Comparison of ENCODE assay signal across 9 cellular contexts in the genomic region with DNA sequence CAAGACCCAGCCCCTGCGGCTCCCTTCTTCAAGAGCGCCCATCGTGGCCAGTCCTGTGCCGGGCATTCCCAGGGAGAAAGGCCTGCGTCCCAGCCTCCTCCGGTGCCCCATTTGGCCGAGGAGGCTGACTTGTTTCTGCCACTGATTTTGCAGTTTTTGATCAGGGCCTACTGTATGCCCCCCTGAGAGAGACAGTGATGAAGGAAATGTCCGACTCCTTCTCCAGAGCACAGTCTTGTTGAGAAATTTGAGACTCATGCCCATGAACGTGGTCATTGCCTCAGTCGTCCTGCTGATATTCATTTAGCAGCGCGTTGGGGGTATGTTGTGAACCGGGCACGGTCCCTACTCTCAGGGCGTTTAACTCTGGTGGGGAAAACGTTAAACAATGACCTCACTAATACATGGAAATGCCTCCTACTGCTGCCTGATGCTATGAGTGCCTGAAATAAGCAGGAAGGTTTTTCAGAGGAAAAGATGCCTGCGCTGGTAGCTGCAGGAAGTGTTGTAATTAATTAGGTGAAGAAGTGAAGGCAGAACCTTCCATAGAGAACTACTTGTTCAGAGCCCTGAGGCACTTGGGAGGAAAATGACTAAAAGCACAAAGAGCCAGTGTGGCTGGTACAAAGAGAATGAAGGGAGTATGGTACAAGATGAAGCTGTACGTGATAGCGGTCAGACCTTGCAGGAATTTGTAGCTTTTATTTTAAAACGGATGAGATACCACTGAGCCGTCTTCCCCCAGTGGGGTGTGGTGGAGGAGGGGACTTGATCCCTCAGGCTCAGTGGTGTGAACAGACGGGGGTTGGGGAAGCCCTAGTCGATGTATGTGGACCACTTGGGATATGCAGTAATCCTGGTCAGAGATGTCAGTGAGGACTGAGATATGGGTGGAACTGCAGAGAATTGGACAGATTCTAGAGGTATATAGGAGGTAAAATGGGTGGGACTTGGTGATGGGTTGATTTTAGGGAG. TPM values are rescaled to one million over a fixed set of nuclear protein-coding genes. Genes with fewer than 3 reads are reported as not detected.
DNase-seq lines count a peak whose midpoint lies in the region; ATAC-seq and TF ChIP-seq lines count a peak whose summit lies in the region.
"Had no signal": no experiment of that assay in that cellular context is flagged by ENCODE, and none has a peak within 500 bp of the region (broad histone marks: within the 10 kb centered on the region; RNA-seq: fewer than 3 reads in every experiment).

No MANE protein-coding gene starts in this region.

- peaks cover 42% of the 10 kb centered on the region for H3K36me3 Mint-ChIP-seq in activated T-cell treated with anti-CD3 and anti-CD28 coated beads, Interleukin-2, amount 50 U/mL, for 24 hours (ENCODE audit: low read depth)

- H3K4me1 ChIP-seq in SJCRH30 (peaks cover 5% of the 10 kb centered on the region), foreskin keratinocyte (no peaks in the 10 kb centered on the region), gastrocnemius medialis (peaks cover 44% of the 10 kb centered on the region in 2 donors)

- DNase-seq in AG20443 (ENCODE audit: low spot score) (peak; percentile 26), GM20000 (ENCODE audit: low spot score) (peak; percentile 7), SJCRH30 (peak in 1 of 2 experiments; percentile 12), foreskin keratinocyte (peak; percentile 32 to 65), gastrocnemius medialis (no peak)
- DNase-seq in activated T-cell treated with anti-CD3 and anti-CD28 coated beads, Interleukin-2, amount 50 U/mL, for 24 hours: no peak
- no peak for DNase-seq in effector CD8-positive, alpha-beta T cell (lab: John Stamatoyannopoulos, UW)
- DNase-seq in activated CD4-positive, alpha-beta T cell treated with anti-CD3 and anti-CD28 coated beads for 1 hour: no peak

- no peak overlapping the region for H3K4me3 Mint-ChIP-seq in activated T-cell treated with anti-CD3 and anti-CD28 coated beads, Interleukin-2, amount 50 U/mL, for 24 hours

- no peak overlapping the region for H3K27ac Mint-ChIP-seq in activated T-cell treated with anti-CD3 and anti-CD28 coated beads, Interleukin-2, amount 50 U/mL, for 24 hours
- H3K27ac Mint-ChIP-seq: IgD-negative memory B cell had no signal

- no peak for TF ChIP-seq POLR2A in gastrocnemius medialis (IDR thresholded peaks at IDR 0.05)

- H3K27me3 Mint-ChIP-seq in activated T-cell treated with anti-CD3 and anti-CD28 coated beads, Interleukin-2, amount 50 U/mL, for 24 hours: no peaks in the 10 kb centered on the region
- H3K27me3 Mint-ChIP-seq: IgD-negative memory B cell had no signal

- no peak for TF ChIP-seq CTCF in GM20000 (IDR thresholded peaks at IDR 0.05; ENCODE audit: extremely low read depth, missing control alignments)
- no peak for TF ChIP-seq CTCF in foreskin keratinocyte (conservative IDR thresholded peaks at IDR 0.05)
- TF ChIP-seq CTCF in gastrocnemius medialis (IDR thresholded peaks at IDR 0.05 in 4 of 5, conservative IDR thresholded peaks at IDR 0.05 in 1 of 5): no peak

- in situ Hi-C loops in gastrocnemius medialis (cut with MboI; ENCODE audit: low sequenced_read_pairs in 4 of 4): no loop called here

- H3K36me3 ChIP-seq in SJCRH30 (peaks cover 24% of the 10 kb centered on the region), gastrocnemius medialis (peaks cover 0 to 10% of the 10 kb centered on the region in 2 donors)

- ATAC-seq in foreskin keratinocyte (peak; percentile 31), gastrocnemius medialis (peak; percentile 13 to 14)

- peaks cover 48% of the 10 kb centered on the region for H3K4me1 Mint-ChIP-seq in activated T-cell treated with anti-CD3 and anti-CD28 coated beads, Interleukin-2, amount 50 U/mL, for 24 hours (ENCODE audit: low read depth)

- intact Hi-C loops in gastrocnemius medialis (cut with DNase I; ENCODE audit: low total_unique reads): loop anchor here (2.0 kb wide), 3 partner anchors 125 to 143 kb away; no protein-coding TSS in a partner anchor

- no peaks in the 10 kb centered on the region for H3K9me3 Mint-ChIP-seq in activated T-cell treated with anti-CD3 and anti-CD28 coated beads, Interleukin-2, amount 50 U/mL, for 24 hours
- H3K9me3 Mint-ChIP-seq: IgD-negative memory B cell had no signal

- peak overlapping the region; percentile 87 for H3K4me3 ChIP-seq in SJCRH30
- peak overlapping the region; percentile 80 to 99 (median 98) for H3K4me3 ChIP-seq in gastrocnemius medialis

- no peaks in the 10 kb centered on the region for H3K27me3 ChIP-seq in SJCRH30
- no peaks in the 10 kb centered on the region for H3K27me3 ChIP-seq in foreskin keratinocyte
- no peaks in the 10 kb centered on the region for H3K27me3 ChIP-seq in gastrocnemius medialis

- no peaks in the 10 kb centered on the region for H3K9me3 ChIP-seq in SJCRH30 (replicated peaks)
- H3K9me3 ChIP-seq in gastrocnemius medialis: no peaks in the 10 kb centered on the region

- peak overlapping the region; percentile 47 for H3K27ac ChIP-seq in SJCRH30
- H3K27ac ChIP-seq in foreskin keratinocyte: no peak overlapping the region
- peak overlapping the region; percentile 88 to 98 (median 94) for H3K27ac ChIP-seq in gastrocnemius medialis

RNA-seq across cellular contexts. Expression of a gene that starts 0.7 kb away (rescaled TPM):
- total RNA-seq in SJCRH30 (2014; rRNA removed; shearing (Covaris generic)): 44.9 and 46.5 TPM in 2 replicates
- total RNA-seq in foreskin keratinocyte (47.8 and 47.9 TPM in 2 replicates), gastrocnemius medialis (10 to 100 TPM; 14.0 to 26.8 (median 17.5) TPM)
- polyA plus RNA-seq in foreskin keratinocyte: 44.9 and 47.5 TPM in 2 replicates

RNA-seq across cellular contexts. Expression of a gene that starts 1.0 kb away (rescaled TPM):
- 262 and 267 TPM in 2 replicates for total RNA-seq in SJCRH30 (2014; rRNA removed; shearing (Covaris generic))
- 74.3 and 89.2 TPM in 2 replicates for total RNA-seq in foreskin keratinocyte
- polyA plus RNA-seq in foreskin keratinocyte: 54.3 and 63.6 TPM in 2 replicates
- 10 to 100 TPM; 21.9 to 32.1 (median 23.6) TPM for total RNA-seq in gastrocnemius medialis

RNA-seq across cellular contexts. Expression of a gene that starts 57.9 kb away (rescaled TPM):
- 20.2 and 20.9 TPM in 2 replicates for total RNA-seq in SJCRH30 (2014; rRNA removed; shearing (Covaris generic))
- total RNA-seq in foreskin keratinocyte (not detected in 2 replicates), gastrocnemius medialis (1 to 10 TPM; 1.4 to 4.6 (median 4.0) TPM)
- not detected in 2 replicates for polyA plus RNA-seq in foreskin keratinocyte
- polyA plus RNA-seq: IgD-negative memory B cell had no signal

Comparison
In these comparisons a context has a peak if more than half of its experiments do, and no peak if none do; other contexts are left out.
1. DNase-seq: peak in AG20443 (single experiment), GM20000 (single experiment) and foreskin keratinocyte (2 of 2); none in gastrocnemius medialis (0 of 2), activated T-cell treated with anti-CD3 and anti-CD28 coated beads, Interleukin-2, amount 50 U/mL, for 24 hours (single experiment), effector CD8-positive, alpha-beta T cell (single experiment) and activated CD4-positive, alpha-beta T cell treated with anti-CD3 and anti-CD28 coated beads for 1 hour (single experiment).